ENCODE assay signal across 11 cellular contexts in the genomic region with DNA sequence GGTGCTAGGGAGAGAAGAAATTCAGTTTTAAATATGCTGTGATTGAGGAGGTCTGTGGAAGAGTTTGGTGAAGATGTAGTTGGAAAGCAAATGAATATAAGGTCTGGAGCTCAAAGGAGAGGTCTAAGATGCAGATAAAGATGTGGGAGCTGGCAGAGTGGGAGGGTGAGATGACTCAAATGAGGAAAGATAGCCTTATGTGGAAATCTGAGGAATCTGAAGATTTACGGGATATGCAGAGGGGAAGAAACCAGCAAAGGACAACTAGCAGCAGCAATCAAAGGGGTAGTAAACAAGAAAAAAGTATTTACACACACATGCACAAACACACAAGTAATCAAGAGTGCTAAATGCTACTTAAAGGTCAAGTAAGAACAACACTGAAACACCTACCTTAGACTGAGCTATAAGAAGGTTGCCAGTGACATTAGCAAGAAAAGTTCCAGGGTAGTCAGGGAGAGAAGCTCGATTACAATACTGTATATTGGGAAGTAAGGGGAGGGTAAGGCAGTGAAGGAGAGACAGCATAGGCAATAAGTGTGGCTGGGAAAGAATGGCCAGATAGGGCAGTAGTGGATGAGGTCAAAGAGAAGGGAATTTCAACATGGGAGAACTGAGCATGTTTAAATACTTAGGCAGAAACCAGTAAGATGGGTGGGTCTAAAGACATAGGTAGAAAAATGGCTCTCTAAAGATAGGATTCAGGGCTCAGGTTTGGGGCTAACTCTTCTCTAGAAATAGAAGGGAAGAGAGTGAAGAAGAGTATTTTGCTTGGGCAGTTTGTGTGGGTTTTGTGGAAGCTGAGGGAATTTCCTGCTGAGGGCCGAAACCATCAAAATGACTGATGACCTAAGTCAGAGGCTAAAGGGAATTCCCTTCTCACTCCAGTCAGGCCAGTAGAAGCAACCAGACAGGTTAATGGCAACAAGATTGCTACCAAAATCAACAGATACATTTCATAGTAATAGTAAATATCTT. TPM values are rescaled to one million over a fixed set of nuclear protein-coding genes. Genes with fewer than 3 reads are reported as not detected.
A peak's percentile ranks its signal among the peaks of the same experiment; 100 is the strongest.
DNase-seq lines count a peak whose midpoint lies in the region; ATAC-seq, FAIRE-seq and TF ChIP-seq lines count a peak whose summit lies in the region.
"Had no signal": no experiment of that assay in that cellular context is flagged by ENCODE, and none has a peak within 500 bp of the region (broad histone marks: within the 10 kb centered on the region; RNA-seq: fewer than 3 reads in every experiment).

No MANE protein-coding gene starts in this region.

- H3K4me3 Mint-ChIP-seq in natural killer cell: no peak overlapping the region
- no peak overlapping the region for H3K4me3 Mint-ChIP-seq in activated CD8-positive, alpha-beta memory T cell treated with anti-CD3 and anti-CD28 coated beads, Interleukin-2, amount 10 ng/mL, durations not matched to agents 7 days and 5 days

- peak overlapping the region; percentile 42 for H3K4me2 ChIP-seq in KMS-11

- ATAC-seq in GM18867 (IDR thresholded peaks at IDR 0.05; ENCODE audit: unreplicated experiment) (peak; percentile 52), natural killer cell (peak; percentile 38 to 58 (median 53))
- no peak for ATAC-seq in activated CD8-positive, alpha-beta memory T cell treated with anti-CD3 and anti-CD28 coated beads, Interleukin-2, amount 10 ng/mL, durations not matched to agents 7 days and 5 days

- CTCF ChIA-PET in activated CD8-positive, alpha-beta memory T cell treated with anti-CD3 and anti-CD28 coated beads, Interleukin-2, amount 10 ng/mL, durations not matched to agents 7 days and 5 days (lab: Charles Lee): interaction anchor here (0.9 kb wide), 1 partner anchor 11 kb away, joined by 3 read pairs; no protein-coding TSS in a partner anchor

- H3K27ac ChIP-seq in KMS-11: peak overlapping the region; percentile 7; the same call in 1 of the 2 replicates
- H3K27ac ChIP-seq: stomach had no signal

- no peaks in the 10 kb centered on the region for H3K27me3 ChIP-seq in KMS-11 (ENCODE audit: insufficient read depth, low read depth)
- H3K27me3 ChIP-seq: stomach had no signal

- DNase-seq in H54 (ENCODE audit: insufficient read length, low spot score) (no peak), natural killer cell (no peak), RPMI8226 (no peak), NCI-H2227 (lab: John Stamatoyannopoulos, UW; ENCODE audit: unreplicated experiment) (no peak), Kasumi-1 (lab: John Stamatoyannopoulos, UW) (no peak)
- no peak for DNase-seq in activated CD8-positive, alpha-beta memory T cell treated with anti-CD3 and anti-CD28 coated beads, Interleukin-2, amount 10 ng/mL, durations not matched to agents 7 days and 5 days
- DNase-seq: activated CD8-positive, alpha-beta memory T cell treated with anti-CD3 and anti-CD28 coated beads for 24 hours; NCI-H446 treated with DMSO at 0.1 percent for 48 hours; stomach had no signal

- FAIRE-seq in H54 (lab: Jason Lieb, UNC): peak; percentile 94

- peaks cover 13 to 14% of the 10 kb centered on the region in 2 donors for H3K4me1 Mint-ChIP-seq in natural killer cell
- peaks cover 10% of the 10 kb centered on the region for H3K4me1 Mint-ChIP-seq in activated CD8-positive, alpha-beta memory T cell treated with anti-CD3 and anti-CD28 coated beads, Interleukin-2, amount 10 ng/mL, durations not matched to agents 7 days and 5 days

- TF ChIP-seq CTCF in KMS-11 (conservative IDR thresholded peaks at IDR 0.05; ENCODE audit: low read depth, low read length): no peak
- no peak for TF ChIP-seq CTCF in natural killer cell (IDR thresholded peaks at IDR 0.05)

- no peaks in the 10 kb centered on the region for H3K36me3 Mint-ChIP-seq in natural killer cell
- peaks cover 17% of the 10 kb centered on the region for H3K36me3 Mint-ChIP-seq in activated CD8-positive, alpha-beta memory T cell treated with anti-CD3 and anti-CD28 coated beads, Interleukin-2, amount 10 ng/mL, durations not matched to agents 7 days and 5 days

- no peaks in the 10 kb centered on the region for H3K36me3 ChIP-seq in KMS-11 (ENCODE audit: insufficient read depth)

- H4K20me1 ChIP-seq in KMS-11 (ENCODE audit: insufficient read depth): no peaks in the 10 kb centered on the region

- TF ChIP-seq POLR2A in H54 (IDR thresholded peaks at IDR 0.05; ENCODE audit: low read depth, low read length): no peak

- H3K4me1 ChIP-seq in KMS-11 (ENCODE audit: low read depth, poor library complexity, severe bottlenecking): peaks cover 35% of the 10 kb centered on the region

- H3K4me3 ChIP-seq in KMS-11 (IDR thresholded peaks at IDR 0.05; ENCODE audit: insufficient read depth, low read depth, low read length): no peak overlapping the region
- H3K4me3 ChIP-seq: stomach had no signal

- H3K9me3 Mint-ChIP-seq in natural killer cell: no peaks in the 10 kb centered on the region
- H3K9me3 Mint-ChIP-seq in activated CD8-positive, alpha-beta memory T cell treated with anti-CD3 and anti-CD28 coated beads, Interleukin-2, amount 10 ng/mL, durations not matched to agents 7 days and 5 days (ENCODE audit: low read depth): no peaks in the 10 kb centered on the region

- no peak overlapping the region for H3K27ac Mint-ChIP-seq in natural killer cell
- H3K27ac Mint-ChIP-seq in activated CD8-positive, alpha-beta memory T cell treated with anti-CD3 and anti-CD28 coated beads, Interleukin-2, amount 10 ng/mL, durations not matched to agents 7 days and 5 days: no peak overlapping the region

- H3K9ac ChIP-seq in KMS-11: no peak overlapping the region

- intact Hi-C loops in natural killer cell (cut with micrococcal nuclease): no loop called here

- H2AFZ ChIP-seq in KMS-11 (ENCODE audit: low read depth): no peak overlapping the region

- no peaks in the 10 kb centered on the region for H3K79me2 ChIP-seq in KMS-11 (ENCODE audit: insufficient read depth, low read depth)

- no peaks in the 10 kb centered on the region for H3K27me3 Mint-ChIP-seq in natural killer cell (ENCODE audit: low read depth in 2 of 2)
- H3K27me3 Mint-ChIP-seq in activated CD8-positive, alpha-beta memory T cell treated with anti-CD3 and anti-CD28 coated beads, Interleukin-2, amount 10 ng/mL, durations not matched to agents 7 days and 5 days: no peaks in the 10 kb centered on the region

RNA-seq across cellular contexts. Expression of a gene that starts 8.9 kb away (rescaled TPM):
- 10 to 100 TPM; 57.4 to 63.6 (median 59.5) TPM for total RNA-seq in natural killer cell
- 100 to 1,000 TPM in 1 of 2 experiments, 10 to 100 TPM in 1; 43.7 to 102 TPM for total RNA-seq in activated CD8-positive, alpha-beta memory T cell treated with anti-CD3 and anti-CD28 coated beads, Interleukin-2, amount 10 ng/mL, durations not matched to agents 7 days and 5 days
